ENCODE assay signal across 17 cellular contexts in genomic region chr9:122032346-122032745, GRCh38.
"Had no signal": no experiment of that assay in that cellular context is flagged by ENCODE, and none has a peak within 500 bp of the region (broad histone marks: within the 10 kb centered on the region; RNA-seq: fewer than 3 reads in every experiment).

No MANE protein-coding gene starts in this region.

- H3K9me3 ChIP-seq: lower lobe of right lung, upper lobe of left lung had no signal

- H3K36me3 Mint-ChIP-seq: activated naive CD4-positive, alpha-beta T cell treated with anti-CD3 and anti-CD28 coated beads, Interleukin-2, amount 10 ng/mL, durations not matched to agents 7 days and 5 days; WTC11 had no signal

- H3K4me1 Mint-ChIP-seq: activated naive CD4-positive, alpha-beta T cell treated with anti-CD3 and anti-CD28 coated beads, Interleukin-2, amount 10 ng/mL, durations not matched to agents 7 days and 5 days had no signal

- H3K27ac ChIP-seq: lower lobe of right lung, upper lobe of left lung had no signal

- H3K27ac Mint-ChIP-seq: activated CD4-positive, alpha-beta memory T cell treated with anti-CD3 and anti-CD28 coated beads for 36 hours; activated naive CD4-positive, alpha-beta T cell treated with anti-CD3 and anti-CD28 coated beads, Interleukin-2, amount 10 ng/mL, durations not matched to agents 7 days and 5 days; naive thymus-derived CD4-positive, alpha-beta T cell; progenitor cell of endocrine pancreas; WTC11 had no signal

- H3K27me3 Mint-ChIP-seq: activated CD4-positive, alpha-beta memory T cell treated with anti-CD3 and anti-CD28 coated beads for 36 hours; activated naive CD4-positive, alpha-beta T cell treated with anti-CD3 and anti-CD28 coated beads, Interleukin-2, amount 10 ng/mL, durations not matched to agents 7 days and 5 days; naive thymus-derived CD4-positive, alpha-beta T cell; progenitor cell of endocrine pancreas had no signal

- H3K27me3 ChIP-seq: upper lobe of left lung had no signal

- H3K4me3 Mint-ChIP-seq: activated CD4-positive, alpha-beta memory T cell treated with anti-CD3 and anti-CD28 coated beads for 36 hours; activated naive CD4-positive, alpha-beta T cell treated with anti-CD3 and anti-CD28 coated beads, Interleukin-2, amount 10 ng/mL, durations not matched to agents 7 days and 5 days; naive thymus-derived CD4-positive, alpha-beta T cell; WTC11 had no signal

- FAIRE-seq: endometrium had no signal

- DNase-seq: activated CD4-positive, alpha-beta memory T cell treated with anti-CD3 and anti-CD28 coated beads for 36 hours; activated CD4-positive, alpha-beta T cell treated with anti-CD3 and anti-CD28 coated beads for 4 hours; activated naive CD4-positive, alpha-beta T cell treated with anti-CD3 and anti-CD28 coated beads, Interleukin-2, amount 10 ng/mL, durations not matched to agents 7 days and 5 days; activated T-cell treated with anti-CD3 and anti-CD28 coated beads, Interleukin-2, amount 50 U/mL, for 48 hours; amygdala; erythroblast; foreskin melanocyte; hippocampal formation; lower lobe of right lung; naive thymus-derived CD4-positive, alpha-beta T cell; stimulated activated CD4-positive, alpha-beta T cell treated with anti-CD3 and anti-CD28 coated beads, Interleukin-4, amount 100 ng/mL, for 24 hours; stimulated activated naive CD4-positive, alpha-beta T cell treated with Interleukin-2 at 50 U/mL for 16 hours; T-helper 9 cell; upper lobe of left lung had no signal

- H3K4me3 ChIP-seq: lower lobe of right lung, upper lobe of left lung had no signal

- H3K9me3 Mint-ChIP-seq: activated naive CD4-positive, alpha-beta T cell treated with anti-CD3 and anti-CD28 coated beads, Interleukin-2, amount 10 ng/mL, durations not matched to agents 7 days and 5 days; WTC11 had no signal
